In genomic region chrX:53241558-53241957, GRCh38 we compare ENCODE assay signal across 23 cellular contexts.
"Had no signal": no experiment of that assay in that cellular context is flagged by ENCODE, and none has a peak within 500 bp of the region (broad histone marks: within the 10 kb centered on the region; RNA-seq: fewer than 3 reads in every experiment).

No MANE protein-coding gene starts in this region.

- H3K4me2 ChIP-seq: hepatocyte, neural progenitor cell had no signal

- H3K4me3 ChIP-seq: colonic mucosa, hepatocyte, neural progenitor cell, pancreas, testis, tibial nerve, upper lobe of right lung had no signal

- ATAC-seq: foreskin keratinocyte; naive thymus-derived CD4-positive, alpha-beta T cell; pancreas; right cardiac atrium; stimulated activated naive CD8-positive, alpha-beta T cell treated with anti-CD3 and anti-CD28 coated beads, Interleukin-15, amount 100 ng/mL, for 72 hours; upper lobe of right lung had no signal

- H3K79me2 ChIP-seq: hepatocyte had no signal

- H3K9me3 ChIP-seq: colonic mucosa, pancreas, testis, tibial nerve, upper lobe of right lung had no signal

- H3K27me3 ChIP-seq: colonic mucosa, foreskin keratinocyte, hepatocyte, neural progenitor cell, pancreas, testis, upper lobe of right lung had no signal

- H3K27me3 Mint-ChIP-seq: progenitor cell of endocrine pancreas; stimulated activated naive CD8-positive, alpha-beta T cell treated with anti-CD3 and anti-CD28 coated beads, Interleukin-15, amount 100 ng/mL, for 72 hours had no signal

- H2AFZ ChIP-seq: hepatocyte, neural progenitor cell had no signal

- H3K9ac ChIP-seq: neural progenitor cell had no signal

- FAIRE-seq: endothelial cell of umbilical vein, islet of Langerhans, pancreas, small intestine had no signal

- H3K36me3 ChIP-seq: colonic mucosa, neural progenitor cell had no signal

- H3K4me3 Mint-ChIP-seq: endodermal cell; naive thymus-derived CD4-positive, alpha-beta T cell; neural progenitor cell; stimulated activated naive CD8-positive, alpha-beta T cell treated with anti-CD3 and anti-CD28 coated beads, Interleukin-15, amount 100 ng/mL, for 72 hours had no signal

- H3K27ac Mint-ChIP-seq: endodermal cell; naive thymus-derived CD4-positive, alpha-beta T cell; neural progenitor cell; progenitor cell of endocrine pancreas; stimulated activated naive CD8-positive, alpha-beta T cell treated with anti-CD3 and anti-CD28 coated beads, Interleukin-15, amount 100 ng/mL, for 72 hours had no signal

- H3K27ac ChIP-seq: colonic mucosa, foreskin keratinocyte, hepatocyte, neural progenitor cell, pancreas, testis, tibial nerve, upper lobe of right lung had no signal

- H3K4me1 Mint-ChIP-seq: endodermal cell; naive thymus-derived CD4-positive, alpha-beta T cell; neural progenitor cell had no signal

- H3K36me3 Mint-ChIP-seq: naive thymus-derived CD4-positive, alpha-beta T cell; neural progenitor cell had no signal

- H3K4me1 ChIP-seq: colonic mucosa, foreskin keratinocyte, neural progenitor cell, pancreas, testis, tibial nerve, upper lobe of right lung had no signal

- DNase-seq: cerebellar nuclear complex; colonic mucosa; dermis blood vessel endothelial cell; endodermal cell; erythroblast; foreskin keratinocyte; kidney glomerular epithelial cell; mesendoderm; naive thymus-derived CD4-positive, alpha-beta T cell; nucleus accumbens; pancreas; right cardiac atrium; small intestine; stimulated activated CD4-positive, alpha-beta T cell treated with anti-CD3 and anti-CD28 coated beads, Interleukin-2, amount 100 ng/mL, for 48 hours; stimulated activated naive CD8-positive, alpha-beta T cell treated with anti-CD3 and anti-CD28 coated beads, Interleukin-15, amount 100 ng/mL, for 72 hours; testis; upper lobe of right lung had no signal

- H3K9me3 Mint-ChIP-seq: naive thymus-derived CD4-positive, alpha-beta T cell; neural progenitor cell; stimulated activated naive CD8-positive, alpha-beta T cell treated with anti-CD3 and anti-CD28 coated beads, Interleukin-15, amount 100 ng/mL, for 72 hours had no signal
